8 cellular contexts compared by ENCODE assay signal in the genomic region with DNA sequence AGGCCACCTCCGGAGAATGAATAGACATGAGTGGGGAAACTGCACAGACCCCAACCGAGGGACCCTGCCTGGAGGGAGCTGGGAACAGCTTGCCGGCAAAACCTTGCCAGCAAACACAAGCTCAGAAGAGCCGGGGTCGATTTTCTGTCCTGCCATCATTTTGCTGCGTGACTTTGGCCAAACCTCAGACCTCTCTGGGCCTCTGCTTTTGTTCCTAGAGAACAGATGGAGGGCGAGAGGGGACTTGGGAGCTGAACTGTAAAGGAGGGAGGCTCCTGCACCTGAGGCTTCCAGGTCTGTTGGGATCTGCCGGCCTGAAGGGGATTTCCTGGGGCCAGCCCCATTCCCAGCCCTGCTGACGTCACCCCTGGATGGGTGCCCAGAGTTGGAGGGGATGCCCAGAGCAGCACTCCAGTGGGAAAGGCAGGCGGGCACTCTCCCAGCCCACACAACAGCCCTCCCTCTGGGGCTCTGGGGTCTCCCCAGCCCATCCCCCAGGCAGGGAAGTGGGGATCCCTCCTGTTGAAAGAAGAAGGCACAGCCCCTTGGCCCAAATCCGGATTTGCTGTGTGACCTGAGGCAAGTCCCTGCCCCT. TPM values are rescaled to one million over a fixed set of nuclear protein-coding genes. Genes with fewer than 3 reads are reported as not detected.
A peak's percentile ranks its signal among the peaks of the same experiment; 100 is the strongest.
DNase-seq lines count a peak whose midpoint lies in the region; ATAC-seq and TF ChIP-seq lines count a peak whose summit lies in the region.

No MANE protein-coding gene starts in this region.

- no peaks in the 10 kb centered on the region for H3K27me3 ChIP-seq in PC-3 (ENCODE audit: low read length)

- H3K4me3 ChIP-seq in GM12865 (ENCODE audit: low read depth, low read length), result no peak overlapping the region
- H3K4me3 ChIP-seq in PC-3 (ENCODE audit: low read length), result no peak overlapping the region
- no peak overlapping the region for H3K4me3 ChIP-seq in foreskin fibroblast (ENCODE audit: low read depth in 1 of 2, low read length in 2 of 2)

- TF ChIP-seq POLR2A in GM18505 (IDR thresholded peaks at IDR 0.05; ENCODE audit: borderline replicate concordance, extremely low read depth, insufficient read depth, insufficient read length), result no peak

- peak; percentile 24 for DNase-seq in GM12865 (ENCODE audit: low read depth)
- peak; percentile 65 for DNase-seq in PC-3
- DNase-seq in foreskin fibroblast, result peak; percentile 34 to 70
- peak; percentile 93 for DNase-seq in sciatic nerve (ENCODE audit: low spot score)
- DNase-seq in occipital lobe (lab: John Stamatoyannopoulos, UW), result no peak
- no peak for DNase-seq in SW 1271 (lab: John Stamatoyannopoulos, UW)

- H3K36me3 ChIP-seq in PC-3 (ENCODE audit: low read depth, low read length), result no peaks in the 10 kb centered on the region

- ATAC-seq in PC-3 (peak; percentile 56; the same call in 1 of the 2 replicates), sciatic nerve (peak; percentile 67), GM18505 (IDR thresholded peaks at IDR 0.05; ENCODE audit: unreplicated experiment) (no peak), GM19395 (IDR thresholded peaks at IDR 0.05; ENCODE audit: unreplicated experiment) (no peak)

- intact Hi-C loops in PC-3 (cut with micrococcal nuclease), result no loop called here
- intact Hi-C loops in sciatic nerve (cut with DNase I), result no loop called here

- no peak overlapping the region for H3K27ac ChIP-seq in PC-3 (ENCODE audit: low read length)

- no peaks in the 10 kb centered on the region for H3K9me3 ChIP-seq in PC-3 (ENCODE audit: low read length)

- peaks cover 5% of the 10 kb centered on the region; the same call in 1 of the 2 replicates for H3K4me1 ChIP-seq in PC-3 (ENCODE audit: insufficient read depth, low read length)

- H3K79me2 ChIP-seq in PC-3 (ENCODE audit: low read length), result no peaks in the 10 kb centered on the region

- POLR2A ChIA-PET in PC-3 (lab: Charles Lee; ENCODE audit: unreplicated experiment), result no interaction called here

- H3F3A ChIP-seq in PC-3 (ENCODE audit: low read length, unreplicated experiment), result no peaks in the 10 kb centered on the region

- TF ChIP-seq CTCF in GM12865 (IDR thresholded peaks at IDR 0.05; ENCODE audit: insufficient read depth, low read depth, low read length, missing control alignments) (no peak), PC-3 (conservative IDR thresholded peaks at IDR 0.05; ENCODE audit: low read depth, low read length) (no peak), foreskin fibroblast (IDR thresholded peaks at IDR 0.05; ENCODE audit: low read depth, low read length) (no peak)

- H3K9ac ChIP-seq in PC-3 (ENCODE audit: low read length), result no peak overlapping the region

- no peak overlapping the region for H3K4me2 ChIP-seq in PC-3 (ENCODE audit: low read length)

- no peaks in the 10 kb centered on the region for H4K20me1 ChIP-seq in PC-3 (ENCODE audit: low read length)

- BruUV-seq in PC-3 (replicated peaks; lab: Mats Ljungman, UMichigan), result no TSS peak

- 0 out of 2 replicates have a peak overlapping the region, but pooled peaks have one; percentile 19 for H2AFZ ChIP-seq in PC-3 (ENCODE audit: low read length)

- H3K9me2 ChIP-seq in PC-3 (replicated peaks; ENCODE audit: low read length), result no peaks in the 10 kb centered on the region

- CTCF ChIA-PET in PC-3 (lab: Charles Lee), result interaction anchor here (0.6 kb wide), 1 partner anchor 683 kb away, joined by 3 read pairs; no protein-coding TSS in a partner anchor

RNA-seq across cellular contexts. Expression of a gene that starts 40.4 kb away (rescaled TPM):
- total RNA-seq in PC-3 (2014; rRNA removed) (5.3 and 8.4 TPM in 2 replicates), sciatic nerve (179 TPM), occipital lobe (5.8 TPM)

Comparison
In these comparisons a context has a peak if more than half of its experiments do, and no peak if none do; other contexts are left out.
1. DNase-seq: peak in GM12865 (single experiment), PC-3 (single experiment), foreskin fibroblast (2 of 2) and sciatic nerve (single experiment); none in occipital lobe (single experiment) and SW 1271 (0 of 2).
2. ATAC-seq: peak in PC-3 (single experiment) and sciatic nerve (single experiment); none in GM18505 (single experiment) and GM19395 (single experiment).
3. RNA of a gene that starts 40.4 kb away (total RNA-seq): 179 TPM in sciatic nerve (single experiment); 5.8 TPM in occipital lobe (single experiment) and 5.3 to 8.4 TPM in PC-3; every median in the first group is over 10 times any median in the second.